11 cellular contexts compared by ENCODE assay signal in the genomic region with DNA sequence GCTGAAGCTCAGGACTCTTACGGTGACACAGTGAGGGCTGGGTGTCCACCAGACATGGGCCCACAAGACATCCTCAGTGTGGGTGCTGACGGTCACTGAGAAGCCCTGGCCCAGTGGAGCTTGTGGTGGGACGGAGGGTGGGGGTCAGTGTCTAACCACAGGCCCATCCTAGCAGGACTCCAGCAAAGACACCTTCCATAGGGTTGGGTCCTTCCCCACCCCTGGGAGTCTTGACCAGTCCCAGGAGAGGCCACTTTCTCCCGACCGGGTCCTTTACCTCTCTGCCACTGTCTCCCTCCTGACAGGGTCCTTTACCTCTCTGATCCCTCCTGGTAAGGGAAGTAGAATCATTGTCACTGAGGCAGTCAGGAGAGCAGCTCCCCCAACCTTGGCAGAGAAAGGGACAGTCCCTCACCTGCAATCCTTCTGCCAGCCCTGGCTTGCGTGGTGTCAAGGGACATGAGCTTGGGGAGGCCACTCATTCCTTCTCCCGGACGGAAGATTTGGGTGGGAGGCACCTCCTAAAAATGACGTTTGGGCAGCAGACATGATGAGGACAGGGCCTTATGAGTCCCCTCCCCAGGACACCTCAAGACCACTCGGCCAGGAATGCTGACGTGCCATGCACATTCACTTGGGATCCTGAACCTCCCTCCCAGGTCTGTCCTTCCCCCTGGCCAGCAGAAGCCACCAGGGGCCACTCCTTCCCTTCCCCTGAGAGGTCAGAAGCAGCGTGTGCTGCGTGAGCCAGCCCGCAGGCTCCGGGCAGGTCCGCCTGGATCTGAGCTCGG.
"Had no signal": no experiment of that assay in that cellular context is flagged by ENCODE, and none has a peak within 500 bp of the region (broad histone marks: within the 10 kb centered on the region; RNA-seq: fewer than 3 reads in every experiment).

No MANE protein-coding gene starts in this region.

- H3K9me3 Mint-ChIP-seq: activated naive CD4-positive, alpha-beta T cell treated with anti-CD3 and anti-CD28 coated beads, Interleukin-2, amount 10 ng/mL, durations not matched to agents 7 days and 5 days; activated T-helper 17 cell treated with anti-CD3 and anti-CD28 coated beads, Interleukin-2, amount 50 U/mL, for 72 hours; nephron progenitor cell had no signal

- H3K27ac ChIP-seq: hepatocyte, sigmoid colon had no signal

- H3K79me2 ChIP-seq: hepatocyte had no signal

- H3K4me2 ChIP-seq: hepatocyte had no signal

- ATAC-seq: activated T-helper 17 cell treated with anti-CD3 and anti-CD28 coated beads, Interleukin-2, amount 50 U/mL, for 72 hours had no signal

- H3K36me3 ChIP-seq: sigmoid colon had no signal

- FAIRE-seq: colon, endometrium, TTC549 had no signal

- H3K9me3 ChIP-seq: sigmoid colon had no signal

- H3K4me3 Mint-ChIP-seq: activated naive CD4-positive, alpha-beta T cell treated with anti-CD3 and anti-CD28 coated beads, Interleukin-2, amount 10 ng/mL, durations not matched to agents 7 days and 5 days; activated T-helper 17 cell treated with anti-CD3 and anti-CD28 coated beads, Interleukin-2, amount 50 U/mL, for 72 hours; nephron progenitor cell had no signal

- H3K27me3 ChIP-seq: hepatocyte had no signal

- H3K36me3 Mint-ChIP-seq: activated naive CD4-positive, alpha-beta T cell treated with anti-CD3 and anti-CD28 coated beads, Interleukin-2, amount 10 ng/mL, durations not matched to agents 7 days and 5 days had no signal

- H3K4me1 Mint-ChIP-seq: activated naive CD4-positive, alpha-beta T cell treated with anti-CD3 and anti-CD28 coated beads, Interleukin-2, amount 10 ng/mL, durations not matched to agents 7 days and 5 days had no signal

- H3K27ac Mint-ChIP-seq: activated naive CD4-positive, alpha-beta T cell treated with anti-CD3 and anti-CD28 coated beads, Interleukin-2, amount 10 ng/mL, durations not matched to agents 7 days and 5 days; activated T-helper 17 cell treated with anti-CD3 and anti-CD28 coated beads, Interleukin-2, amount 50 U/mL, for 72 hours; nephron progenitor cell had no signal

- H3K4me3 ChIP-seq: hepatocyte, sigmoid colon had no signal

- DNase-seq: activated naive CD4-positive, alpha-beta T cell treated with anti-CD3 and anti-CD28 coated beads, Interleukin-2, amount 10 ng/mL, durations not matched to agents 7 days and 5 days; activated T-cell treated with anti-CD3 and anti-CD28 coated beads for 4 hours; stimulated activated CD4-positive, alpha-beta T cell treated with anti-CD3 and anti-CD28 coated beads, Interleukin-1b, Interleukin-23, amount 100 ng/mL, for 48 hours; T-helper 2 cell had no signal

- H2AFZ ChIP-seq: hepatocyte had no signal
